Comparison of ENCODE assay signal across 16 cellular contexts in the genomic region with DNA sequence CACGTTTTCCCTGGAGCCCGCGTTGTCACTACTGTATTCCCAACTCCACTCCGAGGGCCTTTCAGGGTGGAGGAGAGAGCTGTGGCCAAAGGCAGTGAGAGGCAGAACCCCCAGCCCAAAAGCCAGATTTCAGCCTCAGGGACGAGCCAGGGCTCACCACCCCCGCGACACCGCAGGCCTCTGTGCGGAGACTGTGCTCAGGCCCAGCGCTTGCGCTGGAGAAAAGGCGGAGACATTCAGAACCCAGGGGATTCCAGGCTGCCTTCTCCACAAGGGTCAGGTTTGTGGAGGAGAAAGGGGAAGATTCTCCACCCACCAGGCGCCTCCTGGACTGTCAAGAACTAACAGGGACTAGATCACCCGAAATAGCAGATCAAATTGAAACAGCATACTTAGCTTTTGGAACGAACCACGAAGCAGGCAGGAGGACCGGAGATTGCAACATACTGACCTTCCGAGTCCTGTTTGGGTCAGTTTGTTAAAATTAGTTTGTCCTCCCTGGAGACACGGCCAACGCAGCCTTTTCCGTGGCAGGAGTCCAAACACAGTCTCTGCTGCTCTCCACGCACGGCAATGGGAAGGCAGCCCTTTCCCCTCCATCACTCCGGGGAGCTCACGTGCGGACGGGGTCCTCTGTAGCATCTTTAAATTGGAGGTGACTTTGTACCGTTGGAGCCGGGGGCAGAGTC. TPM values are rescaled to one million over a fixed set of nuclear protein-coding genes. Genes with fewer than 3 reads are reported as not detected.
DNase-seq lines count a peak whose midpoint lies in the region; ATAC-seq and TF ChIP-seq lines count a peak whose summit lies in the region.
"Had no signal": no experiment of that assay in that cellular context is flagged by ENCODE, and none has a peak within 500 bp of the region (broad histone marks: within the 10 kb centered on the region; RNA-seq: fewer than 3 reads in every experiment).

No MANE protein-coding gene starts in this region.

- 57% methylated on average over 29 of the region's 29 CpGs for WGBS in urinary bladder

- H3K79me2 ChIP-seq in parathyroid adenoma, result no peaks in the 10 kb centered on the region

- H3K4me3 Mint-ChIP-seq in central memory CD8-positive, alpha-beta T cell, result no peak overlapping the region
- H3K4me3 Mint-ChIP-seq: brain; effector memory CD8-positive, alpha-beta T cell had no signal

- no peak overlapping the region for H2AFZ ChIP-seq in parathyroid adenoma

- no peak overlapping the region for H3K9ac ChIP-seq in parathyroid adenoma

- H3K36me3 ChIP-seq in parathyroid adenoma (ENCODE audit: control insufficient read depth, insufficient read depth, low read length) (no peaks in the 10 kb centered on the region), urinary bladder (ENCODE audit: insufficient read depth) (no peaks in the 10 kb centered on the region)

- H3K27me3 ChIP-seq in parathyroid adenoma (ENCODE audit: control insufficient read depth, insufficient read depth, low read length), result no peaks in the 10 kb centered on the region

- ATAC-seq in central memory CD8-positive, alpha-beta T cell (replicated peaks; ENCODE audit: extremely low read depth, poor library complexity, severe bottlenecking), result no peak
- peak; percentile 52 to 79 for ATAC-seq in left cardiac atrium
- ATAC-seq in HG02970 (IDR thresholded peaks at IDR 0.05; ENCODE audit: low FRiP score, unreplicated experiment), result no peak
- no peak for ATAC-seq in HG03521 (IDR thresholded peaks at IDR 0.05; ENCODE audit: unreplicated experiment)
- ATAC-seq: effector memory CD8-positive, alpha-beta T cell had no signal

- TF ChIP-seq CTCF in parathyroid adenoma (IDR thresholded peaks at IDR 0.05), result no peak

- H3K4me3 ChIP-seq in parathyroid adenoma (ENCODE audit: low read depth, low read length) (no peak overlapping the region), urinary bladder (ENCODE audit: low read depth, low read length) (no peak overlapping the region)

- H3K27ac ChIP-seq in parathyroid adenoma (peak overlapping the region; percentile 54), urinary bladder (ENCODE audit: low read depth) (peak overlapping the region; percentile 71)

- peaks cover 36% of the 10 kb centered on the region for H3K4me1 Mint-ChIP-seq in central memory CD8-positive, alpha-beta T cell

- H3K4me1 ChIP-seq in parathyroid adenoma (peaks cover 3% of the 10 kb centered on the region), urinary bladder (ENCODE audit: insufficient read depth) (no peaks in the 10 kb centered on the region)

- H3K36me3 Mint-ChIP-seq in central memory CD8-positive, alpha-beta T cell (ENCODE audit: insufficient read depth), result peaks cover 15% of the 10 kb centered on the region

- DNase-seq in central memory CD8-positive, alpha-beta T cell (ENCODE audit: low spot score in 2 of 2), result no peak
- peak; percentile 79 for DNase-seq in left cardiac atrium
- no peak for DNase-seq in HK-2 (ENCODE audit: unreplicated experiment)
- DNase-seq: activated effector memory CD4-positive, alpha-beta T cell treated with anti-CD3 and anti-CD28 coated beads, Interleukin-2, amount 50 U/mL, for 16 hours; C1 segment of cervical spinal cord; DMS79; effector memory CD8-positive, alpha-beta T cell; KBM-7; NCI-H1105 treated with DMSO at 0.1 percent for 48 hours; NCI-H2227 treated with DMSO at 0.1 percent for 48 hours; stimulated activated naive CD4-positive, alpha-beta T cell treated with Interleukin-2 at 50 U/mL for 16 hours had no signal

- intact Hi-C loops in left cardiac atrium (cut with DNase I), result loop anchor here in 1 of 2 donors (5.0 kb wide), 1 partner anchor 109 kb away; no protein-coding TSS in a partner anchor

- H3K4me2 ChIP-seq in parathyroid adenoma (ENCODE audit: low read length), result peak overlapping the region; percentile 9

- H3K9me3 ChIP-seq in parathyroid adenoma (ENCODE audit: control insufficient read depth, low read length), result no peaks in the 10 kb centered on the region

- H3K27me3 Mint-ChIP-seq in central memory CD8-positive, alpha-beta T cell, result peaks cover 21% of the 10 kb centered on the region
- H3K27me3 Mint-ChIP-seq: brain had no signal

- H3K9me3 Mint-ChIP-seq in central memory CD8-positive, alpha-beta T cell, result no peaks in the 10 kb centered on the region
- H3K9me3 Mint-ChIP-seq: effector memory CD8-positive, alpha-beta T cell had no signal

- peak overlapping the region; percentile 59 for H3K27ac Mint-ChIP-seq in central memory CD8-positive, alpha-beta T cell (ENCODE audit: low read depth)
- H3K27ac Mint-ChIP-seq: brain; effector memory CD8-positive, alpha-beta T cell had no signal

RNA-seq across cellular contexts. Expression of a gene that starts 14.4 kb away (rescaled TPM):
- total RNA-seq in left cardiac atrium, result 10 to 100 TPM; 19.0 to 26.8 TPM
- total RNA-seq in urinary bladder, result 5.9 TPM
- polyA plus RNA-seq in urinary bladder, result 22.1 TPM

RNA-seq across cellular contexts. Expression of a gene that starts 30.0 kb away (rescaled TPM):
- total RNA-seq in left cardiac atrium (10 to 100 TPM; 20.8 to 23.2 TPM), urinary bladder (30.3 TPM)
- 17.5 TPM for polyA plus RNA-seq in urinary bladder

Comparison
In these comparisons a context has a peak if more than half of its experiments do, and no peak if none do; other contexts are left out.
1. ATAC-seq: peak in left cardiac atrium (2 of 2); none in central memory CD8-positive, alpha-beta T cell (single experiment), HG02970 (single experiment) and HG03521 (single experiment).